24 cellular contexts compared by ENCODE assay signal in genomic region chr3:62938583-62938982, GRCh38.
"Had no signal": no experiment of that assay in that cellular context is flagged by ENCODE, and none has a peak within 500 bp of the region (broad histone marks: within the 10 kb centered on the region; RNA-seq: fewer than 3 reads in every experiment).

No MANE protein-coding gene starts in this region.

- ATAC-seq: esophagus mucosa; gastroesophageal sphincter; heart right ventricle; left ventricle myocardium superior; lower lobe of right lung; naive thymus-derived CD4-positive, alpha-beta T cell; sciatic nerve; stimulated activated effector memory CD8-positive, alpha-beta T cell treated with anti-CD3 and anti-CD28 coated beads, Interleukin-12 subunit alpha, Interleukin-12 subunit beta, amount 100 ng/mL, for 72 hours had no signal

- H3K4me1 ChIP-seq: gastroesophageal sphincter, heart right ventricle, lower lobe of right lung, prostate gland, right atrium auricular region, stomach, thyroid gland had no signal

- H3K4me3 ChIP-seq: gastroesophageal sphincter, heart right ventricle, lower lobe of right lung, neural progenitor cell, prostate gland, right atrium auricular region, stomach, thyroid gland had no signal

- H3K9me3 ChIP-seq: gastroesophageal sphincter, lower lobe of right lung, prostate gland, right atrium auricular region, thyroid gland had no signal

- DNase-seq: cerebellar nuclear complex; effector CD8-positive, alpha-beta T cell; endodermal cell; foreskin fibroblast; heart right ventricle; hypothalamus; immature natural killer cell; islet precursor cell; kidney glomerular epithelial cell; left ventricle myocardium superior; lower lobe of right lung; naive thymus-derived CD4-positive, alpha-beta T cell; stimulated activated CD4-positive, alpha-beta T cell treated with anti-CD3 and anti-CD28 coated beads, Interleukin-2, amount 100 ng/mL, for 24 hours; stimulated activated CD4-positive, alpha-beta T cell treated with anti-CD3 and anti-CD28 coated beads, Interleukin-4, amount 100 ng/mL, for 24 hours; stimulated activated naive CD4-positive, alpha-beta T cell treated with Interleukin-2 at 50 U/mL for 16 hours; stomach; thyroid gland had no signal

- H3K36me3 ChIP-seq: gastroesophageal sphincter, heart right ventricle, lower lobe of right lung, neural progenitor cell, prostate gland, right atrium auricular region, stomach, thyroid gland had no signal
